In the genomic region with DNA sequence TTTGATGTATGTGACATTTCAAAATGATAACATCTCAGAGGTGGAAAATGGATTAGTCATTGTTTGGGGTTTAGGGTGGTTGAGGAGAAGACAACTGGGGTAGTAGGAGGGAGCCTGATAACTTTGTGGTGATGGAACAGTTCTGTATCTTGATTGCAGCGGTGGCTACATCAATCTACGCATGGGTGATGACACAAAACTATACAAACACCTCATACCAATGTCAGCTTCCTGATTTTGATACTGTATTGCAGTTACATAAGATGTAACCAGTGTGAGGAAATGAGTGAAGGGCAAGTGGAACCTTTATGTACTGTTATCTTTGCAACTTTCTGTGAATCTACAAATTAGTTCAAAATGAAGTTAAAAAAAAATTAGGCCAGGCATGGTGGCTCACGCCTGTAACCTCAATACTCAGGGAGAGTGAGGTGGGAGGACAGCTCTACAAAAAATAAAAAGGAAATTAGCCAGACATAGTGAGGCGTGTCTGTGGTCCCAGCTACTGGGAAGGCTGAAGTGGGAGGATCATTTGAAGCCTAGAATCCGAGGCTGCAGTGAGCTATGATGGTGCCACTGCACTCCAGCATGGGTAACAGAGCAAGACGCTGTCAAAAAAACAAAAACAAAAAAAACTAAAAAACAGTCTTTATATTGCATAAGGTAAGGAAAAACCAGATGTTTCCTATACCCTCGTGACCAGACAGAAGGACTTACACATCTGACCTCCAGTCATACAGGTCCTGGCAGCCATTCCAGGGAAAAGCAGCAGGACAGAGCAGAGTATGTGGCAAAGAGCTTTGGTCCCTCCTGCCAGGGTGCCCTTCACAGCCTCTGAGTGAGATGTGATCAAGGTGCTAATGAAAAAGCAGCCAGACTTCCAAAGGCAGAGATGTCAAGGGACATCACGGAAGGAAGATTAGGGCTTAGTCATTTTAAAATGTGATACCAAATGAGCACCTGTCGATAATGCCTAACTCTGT, we compare ENCODE assay signal across 9 cellular contexts.
DNase-seq lines count a peak whose midpoint lies in the region; ATAC-seq and FAIRE-seq lines count a peak whose summit lies in the region.
"Had no signal": no experiment of that assay in that cellular context is flagged by ENCODE, and none has a peak within 500 bp of the region (broad histone marks: within the 10 kb centered on the region; RNA-seq: fewer than 3 reads in every experiment).

No MANE protein-coding gene starts in this region.

- no peaks in the 10 kb centered on the region for H3K27me3 Mint-ChIP-seq in dendritic cell treated with granulocyte-macrophage colony-stimulating factor and Interleukin-4, amounts not matched to agents 40 ng/mL and 50 ng/mL, for 4 days

- no peak for FAIRE-seq in GM19239 (lab: Jason Lieb, UNC)
- FAIRE-seq: bronchial epithelial cell had no signal

- H3K4me1 Mint-ChIP-seq in dendritic cell treated with granulocyte-macrophage colony-stimulating factor and Interleukin-4, amounts not matched to agents 40 ng/mL and 50 ng/mL, for 4 days (ENCODE audit: low read depth): peaks cover 42% of the 10 kb centered on the region

- peak overlapping the region; percentile 49 for H3K27ac Mint-ChIP-seq in dendritic cell treated with granulocyte-macrophage colony-stimulating factor and Interleukin-4, amounts not matched to agents 40 ng/mL and 50 ng/mL, for 4 days

- ATAC-seq in HG02870 (IDR thresholded peaks at IDR 0.05; ENCODE audit: unreplicated experiment) (peak; percentile 50), HG03469 (IDR thresholded peaks at IDR 0.05; ENCODE audit: unreplicated experiment) (no peak), GM19035 (IDR thresholded peaks at IDR 0.05; ENCODE audit: unreplicated experiment) (no peak)

- H3K36me3 Mint-ChIP-seq in dendritic cell treated with granulocyte-macrophage colony-stimulating factor and Interleukin-4, amounts not matched to agents 40 ng/mL and 50 ng/mL, for 4 days (ENCODE audit: low read depth): no peaks in the 10 kb centered on the region

- intact Hi-C loops in dendritic cell treated with granulocyte-macrophage colony-stimulating factor and Interleukin-4, amounts not matched to agents 40 ng/mL and 50 ng/mL, for 4 days (cut with micrococcal nuclease): no loop called here

- no peaks in the 10 kb centered on the region for H3K9me3 Mint-ChIP-seq in dendritic cell treated with granulocyte-macrophage colony-stimulating factor and Interleukin-4, amounts not matched to agents 40 ng/mL and 50 ng/mL, for 4 days

- DNase-seq in T-helper 2 cell (peak in 3 of 5 experiments; percentile 22 to 85 (median 78)), GM19239 (ENCODE audit: insufficient read length, low spot score) (no peak)
- peak; percentile 14 for DNase-seq in stimulated activated CD8-positive, alpha-beta memory T cell treated with anti-CD3 and anti-CD28 coated beads, Interleukin-12 subunit alpha, Interleukin-12 subunit beta, amount 100 ng/mL, for 1 hour (ENCODE audit: low read depth)
- DNase-seq: Peyer's patch had no signal

- H3K4me3 Mint-ChIP-seq in dendritic cell treated with granulocyte-macrophage colony-stimulating factor and Interleukin-4, amounts not matched to agents 40 ng/mL and 50 ng/mL, for 4 days: no peak overlapping the region
